In genomic region chr2:237996041-237996593, GRCh38 we compare ENCODE assay signal across 12 cellular contexts. TPM values are rescaled to one million over a fixed set of nuclear protein-coding genes. Genes with fewer than 3 reads are reported as not detected.
DNase-seq lines count a peak whose midpoint lies in the region; TF ChIP-seq lines count a peak whose summit lies in the region.
"Had no signal": no experiment of that assay in that cellular context is flagged by ENCODE, and none has a peak within 500 bp of the region (broad histone marks: within the 10 kb centered on the region; RNA-seq: fewer than 3 reads in every experiment).

No MANE protein-coding gene starts in this region.

- in situ Hi-C loops in SK-MEL-5 (cut with HindIII; ENCODE audit: low pct_unique_long_range_greater_than_20kb, low sequenced_read_pairs), result no loop called here

- H3K4me1 ChIP-seq in CD8-positive, alpha-beta memory T cell (ENCODE audit: insufficient read depth, low read length), result peaks cover 12% of the 10 kb centered on the region

- no peaks in the 10 kb centered on the region for H3K9me3 ChIP-seq in CD8-positive, alpha-beta memory T cell (ENCODE audit: low read length)

- peaks cover 26 to 33% (median 30%) of the 10 kb centered on the region in 3 donors for H3K4me1 Mint-ChIP-seq in CD8-positive, alpha-beta memory T cell

- peak overlapping the region in 2 of 8 donors; percentile 1 to 54 for H3K27ac Mint-ChIP-seq in CD8-positive, alpha-beta memory T cell

- no peaks in the 10 kb centered on the region for H3K27me3 ChIP-seq in CD8-positive, alpha-beta memory T cell (ENCODE audit: insufficient read depth, low read length, poor library complexity, severe bottlenecking)
- H3K27me3 ChIP-seq: spleen had no signal

- no peaks in the 10 kb centered on the region for H3K27me3 Mint-ChIP-seq in CD8-positive, alpha-beta memory T cell

- TF ChIP-seq CTCF in AG04449 (IDR thresholded peaks at IDR 0.05; ENCODE audit: insufficient read depth, low read length, missing control alignments) (no peak), fibroblast of villous mesenchyme (IDR thresholded peaks at IDR 0.05; ENCODE audit: insufficient read depth, low read depth, low read length) (no peak)

- H3K36me3 ChIP-seq in CD8-positive, alpha-beta memory T cell (ENCODE audit: insufficient read depth, low read length), result no peaks in the 10 kb centered on the region

- DNase-seq in AG04449 (ENCODE audit: low read depth, low spot score) (peak; percentile 33), GM03348 (ENCODE audit: low spot score) (peak; percentile 28), SK-MEL-5 (ENCODE audit: low read depth, low spot score) (peak; percentile 22), fibroblast of villous mesenchyme (ENCODE audit: low read depth) (peak; percentile 96), hypothalamus (lab: John Stamatoyannopoulos, UW) (no peak), inferior parietal cortex (ENCODE audit: extremely low spot score) (no peak), SHP77 treated with DMSO at 0.1 percent for 48 hours (lab: John Stamatoyannopoulos, UW) (no peak)
- no peak for DNase-seq in CD8-positive, alpha-beta memory T cell
- DNase-seq: effector CD4-positive, alpha-beta T cell; NCI-H187 treated with DMSO at 0.1 percent for 48 hours; RPMI8226; spleen had no signal

- no peak overlapping the region for H3K4me3 Mint-ChIP-seq in CD8-positive, alpha-beta memory T cell

- peaks cover 4 to 37% (median 12%) of the 10 kb centered on the region in 3 donors for H3K36me3 Mint-ChIP-seq in CD8-positive, alpha-beta memory T cell

- H3K27ac ChIP-seq in CD8-positive, alpha-beta memory T cell (ENCODE audit: low read depth, low read length), result no peak overlapping the region
- H3K27ac ChIP-seq: spleen had no signal

- no peaks in the 10 kb centered on the region for H3K9me3 Mint-ChIP-seq in CD8-positive, alpha-beta memory T cell

- H3K4me3 ChIP-seq in AG04449 (ENCODE audit: low read depth, low read length) (no peak overlapping the region), fibroblast of villous mesenchyme (ENCODE audit: low read depth, low read length) (no peak overlapping the region)
- H3K4me3 ChIP-seq in CD8-positive, alpha-beta memory T cell (ENCODE audit: low read length), result no peak overlapping the region
- H3K4me3 ChIP-seq: spleen had no signal

- POLR2A ChIA-PET in AG04449 (lab: Yijun Ruan, JAX), result no interaction called here
- POLR2A ChIA-PET in CD8-positive, alpha-beta memory T cell (lab: Charles Lee), result no interaction called here

- CTCF ChIA-PET in AG04449 (lab: Yijun Ruan, JAX), result interaction anchor here (1.7 kb wide), 1 partner anchor 138 kb away, joined by 8 read pairs; no protein-coding TSS in a partner anchor
- CTCF ChIA-PET in CD8-positive, alpha-beta memory T cell (lab: Charles Lee), result no interaction called here

RNA-seq across cellular contexts. Expression of gene UBE2F, which starts 29.3 kb away (rescaled TPM):
- 216 and 231 TPM in 2 replicates for total RNA-seq in SK-MEL-5 (2014; rRNA removed; shearing (Covaris generic))
- 197 and 225 TPM in 2 replicates for polyA plus RNA-seq in SK-MEL-5 (2015; cell fraction: cytosol; rRNA removed)
- polyA plus RNA-seq in SK-MEL-5 (2015; cell fraction: nucleus; rRNA removed), result 70.7 and 73.8 TPM in 2 replicates
- 49.3 and 81.6 TPM in 2 replicates for total RNA-seq in fibroblast of villous mesenchyme
- total RNA-seq in CD8-positive, alpha-beta memory T cell, result 10 to 100 TPM; 65.8 to 68.8 TPM
- polyA plus RNA-seq in CD8-positive, alpha-beta memory T cell, result 70.7 TPM

Comparison
In these comparisons a context has a peak if more than half of its experiments do, and no peak if none do; other contexts are left out.
1. DNase-seq: peak in AG04449 (single experiment), GM03348 (single experiment), SK-MEL-5 (single experiment) and fibroblast of villous mesenchyme (single experiment); none in hypothalamus (0 of 51), inferior parietal cortex (single experiment), CD8-positive, alpha-beta memory T cell (0 of 5) and SHP77 treated with DMSO at 0.1 percent for 48 hours (single experiment).